ENCODE assay signal across 15 cellular contexts in genomic region chr3:32194653-32195052, GRCh38. TPM values are rescaled to one million over a fixed set of nuclear protein-coding genes. Genes with fewer than 3 reads are reported as not detected.
DNase-seq lines count a peak whose midpoint lies in the region; ATAC-seq and TF ChIP-seq lines count a peak whose summit lies in the region.
"Had no signal": no experiment of that assay in that cellular context is flagged by ENCODE, and none has a peak within 500 bp of the region (broad histone marks: within the 10 kb centered on the region; RNA-seq: fewer than 3 reads in every experiment).

No MANE protein-coding gene starts in this region.

- H2BK5ac ChIP-seq in H9 (ENCODE audit: insufficient read length, low read length), result no peak overlapping the region

- H2BK15ac ChIP-seq in H9 (ENCODE audit: low read depth, low read length), result no peak overlapping the region

- no peaks in the 10 kb centered on the region for H4K20me1 ChIP-seq in H9 (ENCODE audit: control insufficient read depth, insufficient read depth, insufficient read length)
- H4K20me1 ChIP-seq: BLaER1 had no signal

- H4K8ac ChIP-seq in H9 (replicated peaks; ENCODE audit: insufficient read length, low read depth, low read length), result no peak overlapping the region

- TF ChIP-seq POLR2A in body of pancreas (IDR thresholded peaks at IDR 0.05), result no peak

- H3K4ac ChIP-seq in H9 (ENCODE audit: low read depth, low read length), result no peak overlapping the region

- no peak overlapping the region for H2BK120ac ChIP-seq in H9 (ENCODE audit: low read depth, low read length, poor library complexity, severe bottlenecking)

- H3K27ac Mint-ChIP-seq in nephron progenitor cell (peak overlapping the region; percentile 9), H9 (no peak overlapping the region; a peak in 2 of 7 replicates)
- H3K27ac Mint-ChIP-seq: CD8-positive, alpha-beta memory T cell had no signal

- no peak overlapping the region for H3K27ac ChIP-seq in HEK293 (ENCODE audit: extremely low read depth, low read depth, low read length)
- H3K27ac ChIP-seq in body of pancreas, result no peak overlapping the region
- no peak overlapping the region for H3K27ac ChIP-seq in H9 (ENCODE audit: insufficient read length, low read depth, low read length)
- H3K27ac ChIP-seq: BLaER1 had no signal

- no peak overlapping the region for H3K4me2 ChIP-seq in H9 (ENCODE audit: insufficient read depth, insufficient read length, low read length)
- H3K4me2 ChIP-seq: BLaER1 had no signal

- no peak overlapping the region for H3K56ac ChIP-seq in H9 (ENCODE audit: insufficient read length, low read depth, low read length)

- H3K4me1 Mint-ChIP-seq in nephron progenitor cell (peaks cover 55% of the 10 kb centered on the region), H9 (peaks cover 3% of the 10 kb centered on the region in 2 experiments; a peak in 3 of 4 replicates)
- H3K4me1 Mint-ChIP-seq: CD8-positive, alpha-beta memory T cell had no signal

- H4K91ac ChIP-seq in H9 (ENCODE audit: insufficient read length, low read depth, low read length), result no peak overlapping the region

- H2BK20ac ChIP-seq in H9 (ENCODE audit: low read depth, low read length, poor library complexity, severe bottlenecking), result no peak overlapping the region

- H3K4me3 Mint-ChIP-seq in nephron progenitor cell (no peak overlapping the region), H9 (no peak overlapping the region)
- H3K4me3 Mint-ChIP-seq: CD8-positive, alpha-beta memory T cell had no signal

- no peak overlapping the region for H3K14ac ChIP-seq in H9 (ENCODE audit: insufficient read depth, low read length)

- no peaks in the 10 kb centered on the region for H3K79me2 ChIP-seq in H9 (ENCODE audit: insufficient read depth, low read length)

- no peak overlapping the region for H3K18ac ChIP-seq in H9 (ENCODE audit: insufficient read length, low read depth, low read length)

- no peak overlapping the region for H3K23ac ChIP-seq in H9 (ENCODE audit: insufficient read length, low read depth, low read length)

- 81 to 90% methylated on average over 1 of the region's 1 CpG for WGBS in body of pancreas, 2 donors
- WGBS in H9 (ENCODE audit: extremely low coverage, insufficient read length, low lambda C conversion rate), result no CpG with 5 or more reads among the region's 1 CpG

- intact Hi-C loops in body of pancreas (cut with DNase I), result no loop called here

- no peaks in the 10 kb centered on the region for H3K79me1 ChIP-seq in H9 (ENCODE audit: insufficient read depth, low read depth, low read length, poor library complexity, severe bottlenecking)

- POLR2A ChIA-PET in HEK293 (lab: Yijun Ruan, JAX), result no interaction called here

- no peak for TF ChIP-seq CTCF in HEK293 (tag by site-specific recombination; IDR thresholded peaks at IDR 0.05)
- TF ChIP-seq CTCF in body of pancreas (IDR thresholded peaks at IDR 0.05), result no peak
- no peak for TF ChIP-seq CTCF in nephron progenitor cell (IDR thresholded peaks at IDR 0.05)
- no peak for TF ChIP-seq CTCF in H9 (conservative IDR thresholded peaks at IDR 0.05)

- H2AK5ac ChIP-seq in H9 (ENCODE audit: insufficient read length, low read length), result no peak overlapping the region

- H3K27me3 ChIP-seq in body of pancreas, result no peaks in the 10 kb centered on the region
- no peaks in the 10 kb centered on the region for H3K27me3 ChIP-seq in H9 (ENCODE audit: insufficient read depth, low read length)
- H3K27me3 ChIP-seq: BLaER1 had no signal

- H3K4me1 ChIP-seq in HEK293 (ENCODE audit: control insufficient read depth, insufficient read depth, low read length) (no peaks in the 10 kb centered on the region; the same call in 1 of the 2 replicates), body of pancreas (peaks cover 27% of the 10 kb centered on the region), H9 (ENCODE audit: insufficient read depth, low read length) (no peaks in the 10 kb centered on the region)
- H3K4me1 ChIP-seq: BLaER1 had no signal

- peak; percentile 37 for ATAC-seq in body of pancreas
- no peak for ATAC-seq in SK-N-SH treated with all-trans-retinoic acid at 6 μM for 48 hours

- no peaks in the 10 kb centered on the region for H3K23me2 ChIP-seq in H9 (ENCODE audit: insufficient read length, low read depth, low read length, poor library complexity, severe bottlenecking)

- H3K9me3 ChIP-seq in HEK293 (ENCODE audit: control insufficient read depth, insufficient read depth, low read depth, low read length) (no peaks in the 10 kb centered on the region), body of pancreas (no peaks in the 10 kb centered on the region), H9 (ENCODE audit: control insufficient read depth, low read depth, low read length) (no peaks in the 10 kb centered on the region)
- H3K9me3 ChIP-seq: BLaER1 had no signal

- peaks cover 10% of the 10 kb centered on the region for H3K27me3 Mint-ChIP-seq in nephron progenitor cell (ENCODE audit: low read depth, poor library complexity)
- H3K27me3 Mint-ChIP-seq in H9 (ENCODE audit: low read depth), result peaks cover 5% of the 10 kb centered on the region; the same call in 1 of the 2 replicates

- H3K9ac ChIP-seq in H9 (ENCODE audit: extremely low read depth, insufficient read length, low read length), result no peak overlapping the region
- H3K9ac ChIP-seq: BLaER1 had no signal

- no peaks in the 10 kb centered on the region for H3K9me3 Mint-ChIP-seq in nephron progenitor cell
- H3K9me3 Mint-ChIP-seq in H9, result no peaks in the 10 kb centered on the region
- H3K9me3 Mint-ChIP-seq: CD8-positive, alpha-beta memory T cell had no signal

- no peak overlapping the region for H3T11ph ChIP-seq in H9 (ENCODE audit: low read length)

- no peak overlapping the region for H2BK12ac ChIP-seq in H9 (ENCODE audit: insufficient read length, low read depth, low read length)

- H3K4me3 ChIP-seq in HEK293 (ENCODE audit: low read depth, low read length) (no peak overlapping the region), body of pancreas (no peak overlapping the region)
- H3K4me3 ChIP-seq: BLaER1 had no signal

- no peak overlapping the region for H2AFZ ChIP-seq in H9 (ENCODE audit: low read length)

- H3K36me3 Mint-ChIP-seq in nephron progenitor cell (ENCODE audit: low read depth) (no peaks in the 10 kb centered on the region), H9 (ENCODE audit: insufficient read depth in 1 of 3, low read depth in 3 of 3) (no peaks in the 10 kb centered on the region)
- H3K36me3 Mint-ChIP-seq: CD8-positive, alpha-beta memory T cell had no signal

- H3K36me3 ChIP-seq in HEK293 (ENCODE audit: control insufficient read depth in 2 of 2, insufficient read depth in 1 of 2, low read length in 2 of 2) (no peaks in the 10 kb centered on the region), body of pancreas (replicated peaks in 1 of 2; ENCODE audit: insufficient read depth in 1 of 2, low read depth in 2 of 2) (no peaks in the 10 kb centered on the region)
- H3K36me3 ChIP-seq: BLaER1 had no signal

- DNase-seq in Daoy (ENCODE audit: low read depth) (peak; percentile 4), body of pancreas (no peak), nephron progenitor cell (no peak), NCI-H2081 treated with DMSO at 0.1 percent for 48 hours (lab: John Stamatoyannopoulos, UW) (no peak), H9 (no peak)
- DNase-seq: CD8-positive, alpha-beta memory T cell; IMR-90; NCI-H1436; NCI-H2107; NCI-H446; NCI-H774; SIG-M5 had no signal

- CTCF ChIA-PET in HEK293 (lab: Yijun Ruan, JAX), result no interaction called here

- no peak overlapping the region for H4K5ac ChIP-seq in H9 (ENCODE audit: insufficient read length, low read depth, low read length)

TF ChIP-seq in HEK293, 187 proteins besides CTCF, POLR2A, EP300 and RAD21:
- no peak for TF ChIP-seq ZNF148 (tag by site-specific recombination; IDR thresholded peaks at IDR 0.05; ENCODE audit: borderline replicate concordance)
- TF ChIP-seq ZSCAN30 (tag by site-specific recombination; IDR thresholded peaks at IDR 0.05), result peak; percentile 48; the same call in 1 of the 2 replicates

TF ChIP-seq in SK-N-SH treated with all-trans-retinoic acid at 6 μM for 48 hours, 23 proteins besides CTCF, POLR2A, EP300 and RAD21:
- TF ChIP-seq BACH2 (CRISPR knock-in tag; IDR thresholded peaks at IDR 0.05; ENCODE audit: borderline replicate concordance) (no peak), GLIS3 (CRISPR knock-in tag; IDR thresholded peaks at IDR 0.05) (no peak), ZNF8 (CRISPR knock-in tag; IDR thresholded peaks at IDR 0.05) (no peak), TOX (CRISPR knock-in tag; IDR thresholded peaks at IDR 0.05; ENCODE audit: borderline replicate concordance) (no peak), SNAI2 (CRISPR knock-in tag; IDR thresholded peaks at IDR 0.05) (no peak), POU6F1 (CRISPR knock-in tag; IDR thresholded peaks at IDR 0.05; ENCODE audit: borderline replicate concordance, low read depth) (no peak), ZNF70 (CRISPR knock-in tag; IDR thresholded peaks at IDR 0.05) (no peak)

RNA-seq across cellular contexts. Expression of gene CMTM8, which starts 43.8 kb away (rescaled TPM):
- 1.1 and 3.7 TPM in 2 replicates for total RNA-seq in Daoy (2014; rRNA removed; shearing (Covaris generic))
- 10 to 100 TPM; 22.7 to 31.4 TPM for total RNA-seq in body of pancreas
- total RNA-seq in H9 (2021), result 4.0 TPM in 2 replicates
- total RNA-seq: IMR-90 had no signal
